Comparison of ENCODE assay signal across 8 cellular contexts in the genomic region with DNA sequence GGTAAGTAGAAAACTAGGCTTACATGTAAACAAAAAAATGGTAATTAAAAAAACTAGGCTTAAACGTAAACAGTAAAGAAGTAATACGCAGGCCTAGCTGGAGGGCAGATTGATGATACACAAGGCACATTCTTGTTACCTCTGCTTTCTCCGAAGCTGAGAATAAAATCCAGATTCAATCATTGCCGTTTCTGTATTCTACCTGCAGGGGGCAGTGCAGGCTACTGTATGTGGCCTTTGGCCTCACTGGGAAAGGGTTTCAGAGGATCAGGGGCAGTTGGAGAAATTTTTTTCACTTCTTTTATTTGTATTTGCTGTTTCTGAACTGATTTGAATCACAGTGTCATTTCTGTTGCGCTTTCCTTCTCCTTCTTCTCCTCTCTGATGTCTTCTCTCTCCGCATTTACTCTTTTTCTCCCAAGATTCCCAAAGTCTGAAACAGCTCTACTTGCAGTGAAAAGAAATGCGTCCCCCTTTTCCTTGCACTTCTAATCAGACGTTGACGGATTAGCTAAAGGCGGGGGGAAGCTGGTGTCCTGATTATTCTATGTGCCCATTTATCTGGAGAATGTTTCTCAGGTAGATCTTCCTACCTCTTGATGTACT.
DNase-seq lines count a peak whose midpoint lies in the region; ATAC-seq and TF ChIP-seq lines count a peak whose summit lies in the region.

No MANE protein-coding gene starts in this region.

- 50 to 56% methylated on average over 7 to 10 of the region's 10 CpGs for WGBS in endodermal cell (ENCODE audit: insufficient coverage in 1 of 2, insufficient read length in 1 of 2), 2 experiments

- H3K9me3 Mint-ChIP-seq in activated CD4-positive, alpha-beta memory T cell treated with anti-CD3 and anti-CD28 coated beads, Interleukin-2, amount 10 ng/mL, durations not matched to agents 7 days and 5 days = peaks cover 6% of the 10 kb centered on the region
- peaks cover 2% of the 10 kb centered on the region for H3K9me3 Mint-ChIP-seq in endodermal cell
- no peaks in the 10 kb centered on the region for H3K9me3 Mint-ChIP-seq in naive thymus-derived CD8-positive, alpha-beta T cell

- TF ChIP-seq CTCF in endodermal cell (conservative IDR thresholded peaks at IDR 0.05) = peak; percentile 97

- no peaks in the 10 kb centered on the region for H3K9me3 ChIP-seq in endodermal cell (ENCODE audit: control insufficient read depth, low read length)

- no peak overlapping the region for H3K9ac ChIP-seq in endodermal cell (ENCODE audit: extremely low read depth, low read length, poor library complexity, severe bottlenecking)

- DNase-seq in DMS53 treated with DMSO at 0.1 percent for 48 hours (lab: John Stamatoyannopoulos, UW; ENCODE audit: unreplicated experiment) (peak; percentile 66), NCI-H526 (lab: John Stamatoyannopoulos, UW) (peak; percentile 61 to 84), endodermal cell (peak; percentile 91), stromal cell of bone marrow (ENCODE audit: low read depth) (peak; percentile 38)
- DNase-seq in activated CD4-positive, alpha-beta memory T cell treated with anti-CD3 and anti-CD28 coated beads, Interleukin-2, amount 10 ng/mL, durations not matched to agents 7 days and 5 days = peak; percentile 69
- peak; percentile 3 to 69 (median 46) for DNase-seq in naive thymus-derived CD8-positive, alpha-beta T cell

- H3K27me3 Mint-ChIP-seq in activated CD4-positive, alpha-beta memory T cell treated with anti-CD3 and anti-CD28 coated beads, Interleukin-2, amount 10 ng/mL, durations not matched to agents 7 days and 5 days = peaks cover 11% of the 10 kb centered on the region
- no peaks in the 10 kb centered on the region for H3K27me3 Mint-ChIP-seq in endodermal cell (ENCODE audit: insufficient read depth)
- H3K27me3 Mint-ChIP-seq in naive thymus-derived CD8-positive, alpha-beta T cell = peaks cover 0 to 8% (median 0%) of the 10 kb centered on the region in 5 donors

- no peaks in the 10 kb centered on the region for H3K36me3 Mint-ChIP-seq in activated CD4-positive, alpha-beta memory T cell treated with anti-CD3 and anti-CD28 coated beads, Interleukin-2, amount 10 ng/mL, durations not matched to agents 7 days and 5 days (ENCODE audit: low read depth)
- no peaks in the 10 kb centered on the region for H3K36me3 Mint-ChIP-seq in endodermal cell (ENCODE audit: low read depth)
- no peaks in the 10 kb centered on the region for H3K36me3 Mint-ChIP-seq in naive thymus-derived CD8-positive, alpha-beta T cell

- H3K4me3 Mint-ChIP-seq in activated CD4-positive, alpha-beta memory T cell treated with anti-CD3 and anti-CD28 coated beads, Interleukin-2, amount 10 ng/mL, durations not matched to agents 7 days and 5 days = no peak overlapping the region
- no peak overlapping the region for H3K4me3 Mint-ChIP-seq in endodermal cell
- H3K4me3 Mint-ChIP-seq in naive thymus-derived CD8-positive, alpha-beta T cell = no peak overlapping the region

- H3K36me3 ChIP-seq in endodermal cell (ENCODE audit: control insufficient read depth, insufficient read depth, low read length) = no peaks in the 10 kb centered on the region

- H3K27me3 ChIP-seq in endodermal cell (ENCODE audit: control insufficient read depth, insufficient read depth, low read length, poor library complexity, severe bottlenecking) = no peaks in the 10 kb centered on the region

- POLR2A ChIA-PET in activated CD4-positive, alpha-beta memory T cell treated with anti-CD3 and anti-CD28 coated beads, Interleukin-2, amount 10 ng/mL, durations not matched to agents 7 days and 5 days (lab: Charles Lee) = interaction anchor here (3.8 kb wide), 1 partner anchor 160 kb away, joined by 28 read pairs; no protein-coding TSS in a partner anchor
- POLR2A ChIA-PET in naive thymus-derived CD8-positive, alpha-beta T cell (lab: Charles Lee) = interaction anchor here (0.6 to 1.3 kb wide), 2 partner anchors 160 to 468 kb away, joined by 3 read pairs; no protein-coding TSS in a partner anchor

- H3K27ac ChIP-seq in endodermal cell (ENCODE audit: low read depth, low read length) = no peak overlapping the region

- H3K4me1 ChIP-seq in endodermal cell (ENCODE audit: control insufficient read depth, insufficient read depth, low read length) = peaks cover 5% of the 10 kb centered on the region

- no peak overlapping the region for H3K27ac Mint-ChIP-seq in activated CD4-positive, alpha-beta memory T cell treated with anti-CD3 and anti-CD28 coated beads, Interleukin-2, amount 10 ng/mL, durations not matched to agents 7 days and 5 days
- H3K27ac Mint-ChIP-seq in endodermal cell = peak overlapping the region; percentile 12
- no peak overlapping the region for H3K27ac Mint-ChIP-seq in naive thymus-derived CD8-positive, alpha-beta T cell

- H3K4me3 ChIP-seq in endodermal cell (ENCODE audit: low read length) = no peak overlapping the region

- H3K4me1 Mint-ChIP-seq in activated CD4-positive, alpha-beta memory T cell treated with anti-CD3 and anti-CD28 coated beads, Interleukin-2, amount 10 ng/mL, durations not matched to agents 7 days and 5 days = peaks cover 9% of the 10 kb centered on the region
- H3K4me1 Mint-ChIP-seq in endodermal cell = peaks cover 7% of the 10 kb centered on the region
- peaks cover 0 to 2% (median 0%) of the 10 kb centered on the region in 4 donors for H3K4me1 Mint-ChIP-seq in naive thymus-derived CD8-positive, alpha-beta T cell

- CTCF ChIA-PET in activated CD4-positive, alpha-beta memory T cell treated with anti-CD3 and anti-CD28 coated beads, Interleukin-2, amount 10 ng/mL, durations not matched to agents 7 days and 5 days (lab: Charles Lee) = interaction anchor here (0.6 to 6.7 kb wide), 24 partner anchors 9 to 419 kb away, joined by 3 to 247 read pairs (median 4); partner anchors contain the start of gene MCTP2

- peak; percentile 66 for ATAC-seq in HG02642 (IDR thresholded peaks at IDR 0.05; ENCODE audit: poor library complexity, unreplicated experiment)
- ATAC-seq in naive thymus-derived CD8-positive, alpha-beta T cell = no peak
- no peak for ATAC-seq in GM21576 (IDR thresholded peaks at IDR 0.05; ENCODE audit: unreplicated experiment)

Comparison
In these comparisons a context has a peak if more than half of its experiments do, and no peak if none do; other contexts are left out.
1. DNase-seq: peak in every context shown above with its lines; median percentile 91 in endodermal cell; 72 in NCI-H526; 69 in activated CD4-positive, alpha-beta memory T cell treated with anti-CD3 and anti-CD28 coated beads, Interleukin-2, amount 10 ng/mL, durations not matched to agents 7 days and 5 days; 66 in DMS53 treated with DMSO at 0.1 percent for 48 hours; 46 in naive thymus-derived CD8-positive, alpha-beta T cell; 38 in stromal cell of bone marrow.